10 cellular contexts compared by ENCODE assay signal in genomic region chr2:203799905-203800304, GRCh38.
A peak's percentile ranks its signal among the peaks of the same experiment; 100 is the strongest.
DNase-seq lines count a peak whose midpoint lies in the region; ATAC-seq lines count a peak whose summit lies in the region.
"Had no signal": no experiment of that assay in that cellular context is flagged by ENCODE, and none has a peak within 500 bp of the region (broad histone marks: within the 10 kb centered on the region; RNA-seq: fewer than 3 reads in every experiment).

No MANE protein-coding gene starts in this region.

- ATAC-seq in GM21786 (IDR thresholded peaks at IDR 0.05; ENCODE audit: unreplicated experiment) = peak; percentile 96
- peak; percentile 91 for ATAC-seq in HG03460 (IDR thresholded peaks at IDR 0.05; ENCODE audit: unreplicated experiment)
- ATAC-seq in effector memory CD8-positive, alpha-beta T cell (replicated peaks) = no peak

- no peaks in the 10 kb centered on the region for H3K27me3 Mint-ChIP-seq in effector memory CD8-positive, alpha-beta T cell
- H3K27me3 Mint-ChIP-seq: CD8-positive, alpha-beta memory T cell had no signal

- H3K9me3 Mint-ChIP-seq in effector memory CD8-positive, alpha-beta T cell = peaks cover 3 to 12% of the 10 kb centered on the region in 2 donors

- H3K4me1 Mint-ChIP-seq in effector memory CD8-positive, alpha-beta T cell (ENCODE audit: low read depth in 2 of 2) = peaks cover 13 to 26% of the 10 kb centered on the region in 2 donors

- H3K4me3 Mint-ChIP-seq in effector memory CD8-positive, alpha-beta T cell = no peak overlapping the region
- H3K4me3 Mint-ChIP-seq: CD8-positive, alpha-beta memory T cell had no signal

- no peaks in the 10 kb centered on the region for H3K36me3 Mint-ChIP-seq in effector memory CD8-positive, alpha-beta T cell (ENCODE audit: insufficient read depth)

- DNase-seq in stimulated activated CD4-positive, alpha-beta T cell treated with anti-CD3 and anti-CD28 coated beads, Interleukin-4, amount 100 ng/mL, for 24 hours = peak; percentile 35
- no peak for DNase-seq in stimulated activated CD4-positive, alpha-beta T cell treated with anti-CD3 and anti-CD28 coated beads, Interleukin-12 subunit alpha, Interleukin-12 subunit beta, amount 100 ng/mL, for 4 hours
- DNase-seq in anterior cingulate cortex (lab: John Stamatoyannopoulos, UW) = no peak
- no peak for DNase-seq in NCI-H226
- DNase-seq in AML-193 (lab: John Stamatoyannopoulos, UW) = no peak
- no peak for DNase-seq in effector memory CD8-positive, alpha-beta T cell
- DNase-seq: CD8-positive, alpha-beta memory T cell; H7 had no signal

- H3K27ac Mint-ChIP-seq in effector memory CD8-positive, alpha-beta T cell = peak overlapping the region in 1 of 2 donors; percentile 41
